Comparison of ENCODE assay signal across 19 cellular contexts in genomic region chr15:69099976-69100375, GRCh38.
"Had no signal": no experiment of that assay in that cellular context is flagged by ENCODE, and none has a peak within 500 bp of the region (broad histone marks: within the 10 kb centered on the region; RNA-seq: fewer than 3 reads in every experiment).

No MANE protein-coding gene starts in this region.

- ATAC-seq: left lobe of liver; natural killer cell treated with Interleukin-12 subunit alpha and Interleukin-12 subunit beta and Interleukin-15 and Interleukin-18, amount 100 ng/mL, for 72 hours; pancreas; right lobe of liver had no signal

- DNase-seq: activated CD8-positive, alpha-beta memory T cell treated with anti-CD3 and anti-CD28 coated beads for 24 hours; activated CD8-positive, alpha-beta memory T cell treated with anti-CD3 and anti-CD28 coated beads, Interleukin-2, amount 50 U/mL, for 48 hours; activated effector memory CD4-positive, alpha-beta T cell treated with anti-CD3 and anti-CD28 coated beads, Interleukin-2, amount 50 U/mL, for 16 hours; activated naive CD4-positive, alpha-beta T cell treated with anti-CD3 and anti-CD28 coated beads, Interleukin-2, amount 50 U/mL, for 16 hours; activated T-cell treated with anti-CD3 and anti-CD28 coated beads, Interleukin-2, amount 50 U/mL, for 48 hours; cerebellar nuclear complex; cortex of kidney; erythroblast; foreskin melanocyte; hypothalamus; islet precursor cell; pancreas; right lobe of liver; small intestine; stimulated activated CD4-positive, alpha-beta T cell treated with anti-CD3 and anti-CD28 coated beads, Interleukin-15, amount 100 ng/mL, for 24 hours; stimulated activated CD4-positive, alpha-beta T cell treated with anti-CD3 and anti-CD28 coated beads, Interleukin-2, amount 100 ng/mL, for 48 hours; transverse colon had no signal
